1 cellular context compared by ENCODE assay signal in the genomic region with DNA sequence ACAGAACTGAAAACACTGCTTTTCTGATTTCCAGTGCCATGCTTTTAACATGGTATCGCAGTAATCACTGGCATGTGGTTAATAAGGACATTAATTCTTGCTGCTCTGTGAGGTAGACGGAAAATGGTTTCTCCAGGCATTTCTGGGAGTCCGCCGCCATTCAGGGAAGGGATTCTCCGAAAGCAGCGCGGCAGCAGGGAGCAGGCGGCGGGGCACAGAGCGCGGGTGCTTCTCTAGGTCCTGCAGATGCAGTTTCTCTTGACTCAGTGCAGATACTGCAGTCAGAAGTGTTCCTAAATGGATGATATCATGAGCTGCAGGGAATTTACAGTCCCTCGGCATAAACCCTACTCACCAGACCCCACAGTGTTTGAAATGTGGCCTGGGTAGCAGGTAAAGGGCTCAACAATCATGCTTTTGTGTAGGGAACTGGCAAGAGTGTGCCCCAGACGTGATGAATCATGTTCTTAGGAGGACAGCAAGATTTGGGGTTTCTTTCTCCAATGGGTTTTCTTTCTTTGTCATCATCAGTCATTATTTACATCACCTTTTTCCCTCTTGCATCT.
TF ChIP-seq lines count a peak whose summit lies in the region.

No MANE protein-coding gene starts in this region.

TF ChIP-seq in WTC11, 78 proteins besides CTCF, POLR2A, EP300 and RAD21 (continued from another document):
- no peak for TF ChIP-seq ZNF416 (CRISPR knock-in tag; IDR thresholded peaks at IDR 0.05)
- no peak for TF ChIP-seq JUN (CRISPR knock-in tag; IDR thresholded peaks at IDR 0.05)
- TF ChIP-seq STAT6 (CRISPR knock-in tag; conservative IDR thresholded peaks at IDR 0.05; ENCODE audit: low read depth) = no peak
- no peak for TF ChIP-seq TEAD1 (CRISPR knock-in tag; IDR thresholded peaks at IDR 0.05)
